Comparison of ENCODE assay signal across 12 cellular contexts in the genomic region with DNA sequence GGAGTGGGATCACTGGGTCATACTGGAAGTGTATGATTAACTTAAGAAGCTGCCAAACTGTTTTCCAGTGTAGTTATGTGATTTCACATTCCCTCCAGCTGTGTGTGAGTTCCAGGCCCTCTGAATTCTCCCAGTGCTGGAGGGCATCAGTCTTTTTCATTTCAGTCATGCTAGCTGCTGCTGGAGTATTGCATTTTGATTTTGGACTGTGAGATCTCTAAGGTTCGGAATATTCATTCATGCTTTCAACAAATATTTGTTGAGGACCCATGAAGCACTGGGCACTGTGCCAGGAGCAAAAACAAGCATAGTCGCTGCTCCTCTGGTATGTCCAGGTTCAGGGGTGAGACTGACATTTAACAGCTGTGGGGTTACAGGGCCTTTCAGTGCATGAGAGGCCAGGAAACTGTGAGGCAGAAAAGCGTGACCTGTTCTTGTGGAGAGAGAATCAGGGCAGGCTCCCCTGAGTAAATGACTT.
A peak's percentile ranks its signal among the peaks of the same experiment; 100 is the strongest.
DNase-seq lines count a peak whose midpoint lies in the region; ATAC-seq, FAIRE-seq and TF ChIP-seq lines count a peak whose summit lies in the region.
"Had no signal": no experiment of that assay in that cellular context is flagged by ENCODE, and none has a peak within 500 bp of the region (broad histone marks: within the 10 kb centered on the region; RNA-seq: fewer than 3 reads in every experiment).

No MANE protein-coding gene starts in this region.

- peak overlapping the region; percentile 57 for H3K27ac ChIP-seq in muscle layer of colon (ENCODE audit: low read depth, low read length)
- no peak overlapping the region for H3K27ac ChIP-seq in colonic mucosa
- H3K27ac ChIP-seq: parathyroid adenoma had no signal

- ATAC-seq in activated CD4-positive, CD25-positive, alpha-beta regulatory T cell treated with anti-CD3 and anti-CD28 coated beads, Interleukin-2, amount 50 U/mL, for 24 hours, result no peak
- ATAC-seq in left lobe of liver, result no peak
- ATAC-seq: T-cell had no signal

- H3K9me3 ChIP-seq in muscle layer of colon (ENCODE audit: low read length) (no peaks in the 10 kb centered on the region), colonic mucosa (no peaks in the 10 kb centered on the region)

- H3K36me3 ChIP-seq in muscle layer of colon (ENCODE audit: insufficient read depth, low read length) (no peaks in the 10 kb centered on the region), colonic mucosa (no peaks in the 10 kb centered on the region)

- no peak for TF ChIP-seq CTCF in fibroblast of pulmonary artery (IDR thresholded peaks at IDR 0.05; ENCODE audit: low read length, missing control alignments)
- TF ChIP-seq CTCF in colonic mucosa (IDR thresholded peaks at IDR 0.05), result no peak

- no peak for FAIRE-seq in GM19239 (lab: Jason Lieb, UNC)

- no peaks in the 10 kb centered on the region for H3K27me3 ChIP-seq in muscle layer of colon (ENCODE audit: control insufficient read depth in 1 of 2, insufficient read depth in 2 of 2, low read length in 2 of 2)
- no peaks in the 10 kb centered on the region for H3K27me3 ChIP-seq in colonic mucosa

- intact Hi-C loops in colonic mucosa (cut with DNase I), result no loop called here

- DNase-seq in COLO668 (lab: John Stamatoyannopoulos, UW; ENCODE audit: unreplicated experiment) (peak; percentile 84), NCI-H774 (lab: John Stamatoyannopoulos, UW) (peak; percentile 16), fibroblast of pulmonary artery (ENCODE audit: low read depth) (peak; percentile 85), left lobe of liver (ENCODE audit: low spot score) (no peak), GM19239 (ENCODE audit: insufficient read length, low spot score) (no peak), colonic mucosa (no peak)
- DNase-seq: caudate nucleus, NCI-H1436, T-cell had no signal

- H3K4me1 ChIP-seq in muscle layer of colon (ENCODE audit: insufficient read depth, low read length), result peaks cover 11% of the 10 kb centered on the region
- no peaks in the 10 kb centered on the region for H3K4me1 ChIP-seq in colonic mucosa
- H3K4me1 ChIP-seq: parathyroid adenoma had no signal

- H3K9ac ChIP-seq in muscle layer of colon (ENCODE audit: low read length) (no peak overlapping the region), colonic mucosa (ENCODE audit: low read depth in 2 of 2, low read length in 2 of 2) (no peak overlapping the region)
- H3K9ac ChIP-seq: parathyroid adenoma had no signal

- no peak overlapping the region for H3K4me3 ChIP-seq in fibroblast of pulmonary artery (replicated peaks; ENCODE audit: low read depth, low read length)
- H3K4me3 ChIP-seq in muscle layer of colon (ENCODE audit: low read depth in 1 of 2, low read length in 2 of 2), result no peak overlapping the region
- H3K4me3 ChIP-seq in colonic mucosa, result no peak overlapping the region

Comparison
In these comparisons a context has a peak if more than half of its experiments do, and no peak if none do; other contexts are left out.
1. DNase-seq: peak in COLO668 (single experiment), NCI-H774 (single experiment) and fibroblast of pulmonary artery (single experiment); none in left lobe of liver (single experiment), GM19239 (single experiment) and colonic mucosa (single experiment).